14 cellular contexts compared by ENCODE assay signal in the genomic region with DNA sequence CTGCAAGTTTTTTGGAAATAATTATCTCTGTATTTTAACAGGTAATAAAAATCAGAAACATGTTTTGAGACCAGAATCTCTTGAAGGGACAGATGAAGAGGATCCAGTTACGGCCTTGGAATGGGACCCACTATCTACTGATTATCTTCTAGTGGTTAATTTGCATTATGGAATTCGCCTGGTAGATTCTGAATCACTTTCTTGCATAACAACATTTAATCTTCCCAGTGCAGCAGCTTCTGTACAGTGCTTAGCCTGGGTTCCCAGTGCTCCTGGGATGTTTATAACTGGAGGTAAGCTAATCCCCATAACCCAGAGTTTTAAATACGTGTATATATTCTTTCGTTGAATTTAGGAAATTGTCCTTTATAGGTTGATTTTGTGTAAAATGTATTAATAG. TPM values are rescaled to one million over a fixed set of nuclear protein-coding genes. Genes with fewer than 3 reads are reported as not detected.
DNase-seq lines count a peak whose midpoint lies in the region; ATAC-seq, FAIRE-seq and TF ChIP-seq lines count a peak whose summit lies in the region.
"Had no signal": no experiment of that assay in that cellular context is flagged by ENCODE, and none has a peak within 500 bp of the region (broad histone marks: within the 10 kb centered on the region; RNA-seq: fewer than 3 reads in every experiment).

No MANE protein-coding gene starts in this region.

- FAIRE-seq in GM19239 (lab: Jason Lieb, UNC) = no peak
- FAIRE-seq: H54 had no signal

- H3K79me2 ChIP-seq in SK-N-SH (ENCODE audit: insufficient read depth) = no peaks in the 10 kb centered on the region

- H3K4me2 ChIP-seq in SK-N-SH = no peak overlapping the region

- TF ChIP-seq EP300 in SK-N-SH (IDR thresholded peaks at IDR 0.05; ENCODE audit: borderline replicate concordance in 1 of 2, low read depth in 1 of 2, low read length in 1 of 2) = no peak

- no peak overlapping the region for H2AFZ ChIP-seq in SK-N-SH (ENCODE audit: low read depth)

- H3K4me1 ChIP-seq in SK-N-SH (ENCODE audit: control insufficient read depth in 1 of 2, insufficient read depth in 2 of 2, low read depth in 1 of 2, low read length in 1 of 2) = no peaks in the 10 kb centered on the region

- ATAC-seq in SK-N-SH treated with all-trans-retinoic acid at 6 μM for 48 hours = no peak
- ATAC-seq: HCT116 had no signal

- 80% methylated on average over 4 of the region's 4 CpGs for WGBS in SK-N-SH (ENCODE audit: low lambda C conversion rate)

- no peaks in the 10 kb centered on the region for H3K27me3 ChIP-seq in SK-N-SH (ENCODE audit: insufficient read depth)
- H3K27me3 ChIP-seq: BLaER1 treated with 17β-estradiol and CSF1 and Interleukin-3, amounts not matched to agents 10 nM and 100 nM had no signal

- TF ChIP-seq CTCF in SK-N-SH (IDR thresholded peaks at IDR 0.05) = no peak
- TF ChIP-seq CTCF in cardiac fibroblast (IDR thresholded peaks at IDR 0.05; ENCODE audit: low read depth, low read length) = no peak

- no peaks in the 10 kb centered on the region for H3K9me3 ChIP-seq in SK-N-SH
- H3K9me3 ChIP-seq: BLaER1 treated with 17β-estradiol and CSF1 and Interleukin-3, amounts not matched to agents 10 nM and 100 nM had no signal

- no peak overlapping the region for H3K9ac ChIP-seq in SK-N-SH
- H3K9ac ChIP-seq: BLaER1 treated with 17β-estradiol and CSF1 and Interleukin-3, amounts not matched to agents 10 nM and 100 nM had no signal

- CTCF ChIA-PET in SK-N-SH (lab: Yijun Ruan, JAX) = interaction anchor here (0.6 to 1.3 kb wide), 3 partner anchors 56 to 114 kb away, joined by 3 read pairs; no protein-coding TSS in a partner anchor

- no peak overlapping the region for H3K4me3 ChIP-seq in SK-N-SH (ENCODE audit: low read depth in 2 of 2, low read length in 1 of 2)
- H3K4me3 ChIP-seq in cardiac fibroblast (replicated peaks in 1 of 2; ENCODE audit: low read depth in 2 of 2, low read length in 2 of 2) = no peak overlapping the region
- H3K4me3 ChIP-seq: BLaER1 treated with 17β-estradiol and CSF1 and Interleukin-3, amounts not matched to agents 10 nM and 100 nM had no signal

- no peak overlapping the region for H3K27ac ChIP-seq in SK-N-SH (ENCODE audit: low read depth in 2 of 2, low read length in 1 of 2)
- H3K27ac ChIP-seq: HL-60 had no signal

- H4K20me1 ChIP-seq in SK-N-SH (ENCODE audit: insufficient read depth) = no peaks in the 10 kb centered on the region
- H4K20me1 ChIP-seq: BLaER1 treated with 17β-estradiol and CSF1 and Interleukin-3, amounts not matched to agents 10 nM and 100 nM had no signal

- no peaks in the 10 kb centered on the region for H3F3A ChIP-seq in SK-N-SH (replicated peaks; ENCODE audit: insufficient read depth)

- DNase-seq in SK-N-SH (no peak), cardiac fibroblast (ENCODE audit: low read depth in 2 of 2) (peak; percentile 0 to 3), iris pigment epithelial cell (ENCODE audit: low read depth) (peak; percentile 46), GM19239 (ENCODE audit: insufficient read length, low spot score) (no peak), SKM-1 treated with dmso at 0.1 percent for 144 hours (lab: John Stamatoyannopoulos, UW; ENCODE audit: unreplicated experiment) (no peak), SHP77 (lab: John Stamatoyannopoulos, UW) (no peak)
- DNase-seq: 8988T; CD4-positive, CD25-positive, alpha-beta regulatory T cell; DMS53 had no signal

- POLR2A ChIA-PET in SK-N-SH (lab: Yijun Ruan, JAX) = no interaction called here

- TF ChIP-seq RAD21 in SK-N-SH (IDR thresholded peaks at IDR 0.05; ENCODE audit: low read length) = no peak

- H3K9me2 ChIP-seq in SK-N-SH = no peaks in the 10 kb centered on the region

- no peaks in the 10 kb centered on the region for H3K36me3 ChIP-seq in SK-N-SH (replicated peaks in 1 of 2; ENCODE audit: control insufficient read depth in 1 of 2, insufficient read depth in 2 of 2, low read length in 1 of 2)
- H3K36me3 ChIP-seq: BLaER1 treated with 17β-estradiol and CSF1 and Interleukin-3, amounts not matched to agents 10 nM and 100 nM had no signal

TF ChIP-seq in SK-N-SH treated with all-trans-retinoic acid at 6 μM for 48 hours, 23 proteins besides CTCF, POLR2A, EP300 and RAD21:
- TF ChIP-seq ZNF8 (CRISPR knock-in tag; IDR thresholded peaks at IDR 0.05) = no peak
- no peak for TF ChIP-seq PATZ1 (CRISPR knock-in tag; IDR thresholded peaks at IDR 0.05; ENCODE audit: borderline replicate concordance)
- TF ChIP-seq ISL1 (CRISPR knock-in tag; IDR thresholded peaks at IDR 0.05) = peak; percentile 15; the same call in 1 of the 2 replicates
- no peak for TF ChIP-seq OSR1 (CRISPR knock-in tag; IDR thresholded peaks at IDR 0.05)
- TF ChIP-seq, protein P1, sequence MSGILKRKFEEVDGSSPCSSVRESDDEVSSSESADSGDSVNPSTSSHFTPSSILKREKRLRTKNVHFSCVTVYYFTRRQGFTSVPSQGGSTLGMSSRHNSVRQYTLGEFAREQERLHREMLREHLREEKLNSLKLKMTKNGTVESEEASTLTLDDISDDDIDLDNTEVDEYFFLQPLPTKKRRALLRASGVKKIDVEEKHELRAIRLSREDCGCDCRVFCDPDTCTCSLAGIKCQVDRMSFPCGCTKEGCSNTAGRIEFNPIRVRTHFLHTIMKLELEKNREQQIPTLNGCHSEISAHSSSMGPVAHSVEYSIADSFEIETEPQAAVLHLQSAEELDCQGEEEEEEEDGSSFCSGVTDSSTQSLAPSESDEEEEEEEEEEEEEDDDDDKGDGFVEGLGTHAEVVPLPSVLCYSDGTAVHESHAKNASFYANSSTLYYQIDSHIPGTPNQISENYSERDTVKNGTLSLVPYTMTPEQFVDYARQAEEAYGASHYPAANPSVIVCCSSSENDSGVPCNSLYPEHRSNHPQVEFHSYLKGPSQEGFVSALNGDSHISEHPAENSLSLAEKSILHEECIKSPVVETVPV (CRISPR knock-in tag; IDR thresholded peaks at IDR 0.05) = no peak
- TF ChIP-seq CSDC2 (CRISPR knock-in tag; IDR thresholded peaks at IDR 0.05) = no peak
- TF ChIP-seq ESRRG (CRISPR knock-in tag; IDR thresholded peaks at IDR 0.05) = no peak

TF ChIP-seq in SK-N-SH, 30 proteins besides CTCF, POLR2A, EP300 and RAD21 (continues in another document):
- TF ChIP-seq SIN3A (IDR thresholded peaks at IDR 0.05; ENCODE audit: borderline replicate concordance, low read depth, low read length) = no peak
- no peak for TF ChIP-seq EZH2phosphoT487 (IDR thresholded peaks at IDR 0.05; ENCODE audit: borderline replicate concordance, low read depth)
- no peak for TF ChIP-seq IRF3 (IDR thresholded peaks at IDR 0.05; ENCODE audit: low read depth, low read length)
- no peak for TF ChIP-seq TAF1 (IDR thresholded peaks at IDR 0.05; ENCODE audit: borderline replicate concordance, low read depth, low read length)
- TF ChIP-seq SMC3 (IDR thresholded peaks at IDR 0.05; ENCODE audit: low read depth, low read length) = no peak
- no peak for TF ChIP-seq RFX5 (IDR thresholded peaks at IDR 0.05; ENCODE audit: low read length)
- TF ChIP-seq, protein P2, sequence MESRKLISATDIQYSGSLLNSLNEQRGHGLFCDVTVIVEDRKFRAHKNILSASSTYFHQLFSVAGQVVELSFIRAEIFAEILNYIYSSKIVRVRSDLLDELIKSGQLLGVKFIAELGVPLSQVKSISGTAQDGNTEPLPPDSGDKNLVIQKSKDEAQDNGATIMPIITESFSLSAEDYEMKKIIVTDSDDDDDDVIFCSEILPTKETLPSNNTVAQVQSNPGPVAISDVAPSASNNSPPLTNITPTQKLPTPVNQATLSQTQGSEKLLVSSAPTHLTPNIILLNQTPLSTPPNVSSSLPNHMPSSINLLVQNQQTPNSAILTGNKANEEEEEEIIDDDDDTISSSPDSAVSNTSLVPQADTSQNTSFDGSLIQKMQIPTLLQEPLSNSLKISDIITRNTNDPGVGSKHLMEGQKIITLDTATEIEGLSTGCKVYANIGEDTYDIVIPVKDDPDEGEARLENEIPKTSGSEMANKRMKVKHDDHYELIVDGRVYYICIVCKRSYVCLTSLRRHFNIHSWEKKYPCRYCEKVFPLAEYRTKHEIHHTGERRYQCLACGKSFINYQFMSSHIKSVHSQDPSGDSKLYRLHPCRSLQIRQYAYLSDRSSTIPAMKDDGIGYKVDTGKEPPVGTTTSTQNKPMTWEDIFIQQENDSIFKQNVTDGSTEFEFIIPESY (IDR thresholded peaks at IDR 0.05; ENCODE audit: borderline replicate concordance, low read depth) = no peak
- no peak for TF ChIP-seq NRF1 (IDR thresholded peaks at IDR 0.05; ENCODE audit: low read depth, low read length)
- no peak for TF ChIP-seq RCOR1 (IDR thresholded peaks at IDR 0.05; ENCODE audit: low read length)
- TF ChIP-seq FOSL2 (IDR thresholded peaks at IDR 0.05; ENCODE audit: borderline replicate concordance, low read depth) = no peak
- no peak for TF ChIP-seq ELF1 (IDR thresholded peaks at IDR 0.05)
- no peak for TF ChIP-seq FOXM1 (IDR thresholded peaks at IDR 0.05; ENCODE audit: low read depth)

RNA-seq across cellular contexts. Expression of gene WDR17, which starts 59.4 kb away (rescaled TPM):
- polyA plus RNA-seq in SK-N-SH (2012; rRNA removed) = 0.72 and 1.1 TPM in 2 replicates
- 1.0 and 1.1 TPM in 2 replicates for polyA plus RNA-seq in SK-N-SH (2012; cell fraction: cytosol; rRNA removed)
- 1.4 and 3.2 TPM in 2 replicates for polyA plus RNA-seq in SK-N-SH (2012; cell fraction: nucleus; rRNA removed)

Comparison
In these comparisons a context has a peak if more than half of its experiments do, and no peak if none do; other contexts are left out.
1. DNase-seq: peak in cardiac fibroblast (2 of 2) and iris pigment epithelial cell (single experiment); none in SK-N-SH (single experiment), GM19239 (single experiment), SKM-1 treated with dmso at 0.1 percent for 144 hours (single experiment) and SHP77 (0 of 2).